Comparison of ENCODE assay signal across 8 cellular contexts in genomic region chr16:85552980-85553435, GRCh38.
DNase-seq lines count a peak whose midpoint lies in the region; ATAC-seq and TF ChIP-seq lines count a peak whose summit lies in the region.

No MANE protein-coding gene starts in this region.

- H3K4me3 Mint-ChIP-seq in activated T-helper 17 cell treated with anti-CD3 and anti-CD28 coated beads, Interleukin-2, amount 50 U/mL, for 72 hours = peak overlapping the region; percentile 78
- peak overlapping the region; percentile 81 for H3K4me3 Mint-ChIP-seq in type B pancreatic cell

- no peak for DNase-seq in cardiac muscle cell (ENCODE audit: low read depth in 1 of 2, low spot score in 1 of 2)
- DNase-seq in Right ventricle myocardium superior = no peak
- DNase-seq in left lung = no peak
- DNase-seq in type B pancreatic cell (ENCODE audit: extremely low spot score, unreplicated experiment) = no peak
- no peak for DNase-seq in superior temporal gyrus (ENCODE audit: extremely low spot score)
- no peak for DNase-seq in activated CD4-positive, alpha-beta T cell treated with anti-CD3 and anti-CD28 coated beads, Interleukin-2, amount 50 U/mL, for 1 hour

- TF ChIP-seq CTCF in cardiac muscle cell (IDR thresholded peaks at IDR 0.05; ENCODE audit: low read depth, low read length) = no peak
- no peak for TF ChIP-seq CTCF in left lung (IDR thresholded peaks at IDR 0.05)
- no peak for TF ChIP-seq CTCF in type B pancreatic cell (conservative IDR thresholded peaks at IDR 0.05)

- peaks cover 10% of the 10 kb centered on the region for H3K4me1 ChIP-seq in cardiac muscle cell (ENCODE audit: low read depth)
- H3K4me1 ChIP-seq in left lung = peaks cover 3 to 20% of the 10 kb centered on the region in 2 donors

- ATAC-seq in Right ventricle myocardium superior (ENCODE audit: poor library complexity) = no peak
- no peak for ATAC-seq in activated T-helper 17 cell treated with anti-CD3 and anti-CD28 coated beads, Interleukin-2, amount 50 U/mL, for 72 hours (replicated peaks)
- no peak for ATAC-seq in left lung
- no peak for ATAC-seq in HG02642 (IDR thresholded peaks at IDR 0.05; ENCODE audit: poor library complexity, unreplicated experiment)

- H3K4me3 ChIP-seq in cardiac muscle cell (peak overlapping the region; percentile 94), left lung (peak overlapping the region; percentile 78 to 85)

- H3K27ac ChIP-seq in cardiac muscle cell = peak overlapping the region; percentile 93
- peak overlapping the region; percentile 88 to 98 for H3K27ac ChIP-seq in left lung

- H3K4me1 Mint-ChIP-seq in activated T-helper 17 cell treated with anti-CD3 and anti-CD28 coated beads, Interleukin-2, amount 50 U/mL, for 72 hours = peaks cover 21% of the 10 kb centered on the region
- H3K4me1 Mint-ChIP-seq in type B pancreatic cell (ENCODE audit: unreplicated experiment) = peaks cover 30% of the 10 kb centered on the region

- intact Hi-C loops in Right ventricle myocardium superior (cut with DNase I) (no loop called here), left lung (cut with DNase I) (loop anchor here in 1 of 2 donors (10.0 kb wide), 1 partner anchor 62 kb away; the partner anchor contains the start of gene GSE1)

- no peak overlapping the region for H3K27ac Mint-ChIP-seq in activated T-helper 17 cell treated with anti-CD3 and anti-CD28 coated beads, Interleukin-2, amount 50 U/mL, for 72 hours
- H3K27ac Mint-ChIP-seq in type B pancreatic cell = peak overlapping the region; percentile 76

- no peaks in the 10 kb centered on the region for H3K36me3 ChIP-seq in cardiac muscle cell
- H3K36me3 ChIP-seq in left lung = no peaks in the 10 kb centered on the region

- no peaks in the 10 kb centered on the region for H3K9me3 Mint-ChIP-seq in activated T-helper 17 cell treated with anti-CD3 and anti-CD28 coated beads, Interleukin-2, amount 50 U/mL, for 72 hours
- no peaks in the 10 kb centered on the region for H3K9me3 Mint-ChIP-seq in type B pancreatic cell

- H3K27me3 Mint-ChIP-seq in activated T-helper 17 cell treated with anti-CD3 and anti-CD28 coated beads, Interleukin-2, amount 50 U/mL, for 72 hours = no peaks in the 10 kb centered on the region
- no peaks in the 10 kb centered on the region for H3K27me3 Mint-ChIP-seq in type B pancreatic cell

- H3K27me3 ChIP-seq in cardiac muscle cell (no peaks in the 10 kb centered on the region), left lung (no peaks in the 10 kb centered on the region)

- H3K9me3 ChIP-seq in cardiac muscle cell (ENCODE audit: low read depth) (no peaks in the 10 kb centered on the region), left lung (no peaks in the 10 kb centered on the region)

- peaks cover 7% of the 10 kb centered on the region for H3K36me3 Mint-ChIP-seq in activated T-helper 17 cell treated with anti-CD3 and anti-CD28 coated beads, Interleukin-2, amount 50 U/mL, for 72 hours (ENCODE audit: low read depth)
- no peaks in the 10 kb centered on the region for H3K36me3 Mint-ChIP-seq in type B pancreatic cell
